10 cellular contexts compared by ENCODE assay signal in genomic region chr11:129861702-129862107, GRCh38. TPM values are rescaled to one million over a fixed set of nuclear protein-coding genes. Genes with fewer than 3 reads are reported as not detected.
DNase-seq lines count a peak whose midpoint lies in the region; ATAC-seq, FAIRE-seq and TF ChIP-seq lines count a peak whose summit lies in the region.
"Had no signal": no experiment of that assay in that cellular context is flagged by ENCODE, and none has a peak within 500 bp of the region (broad histone marks: within the 10 kb centered on the region; RNA-seq: fewer than 3 reads in every experiment).

No MANE protein-coding gene starts in this region.

- ATAC-seq in HG03280 (IDR thresholded peaks at IDR 0.05; ENCODE audit: unreplicated experiment) (no peak), GM18498 (IDR thresholded peaks at IDR 0.05; ENCODE audit: unreplicated experiment) (no peak)

- H2BK15ac ChIP-seq in H1 (ENCODE audit: low read length), result no peak overlapping the region

- TF ChIP-seq EP300 in H1 (IDR thresholded peaks at IDR 0.05; ENCODE audit: borderline replicate concordance in 1 of 2, low read depth in 2 of 2, low read length in 2 of 2), result no peak

- no peak overlapping the region for H3K23ac ChIP-seq in H1 (ENCODE audit: insufficient read length)

- WGBS in H1 (ENCODE audit: extremely low coverage in 1 of 2, insufficient coverage in 1 of 2, insufficient read length in 1 of 2, insufficient replicate concordance in 2 of 2, low coverage in 1 of 2, low lambda C conversion rate in 2 of 2, missing lambda C conversion rate in 1 of 2), 2 experiments, result 72% methylated on average over 7 of the region's 7 CpGs; no CpG with 5 or more reads in 1 of the 2 experiments

- no peak overlapping the region for H2AFZ ChIP-seq in H1 (ENCODE audit: low read length)

- H4K20me1 ChIP-seq in H1 (replicated peaks in 1 of 2; ENCODE audit: control insufficient read depth in 1 of 2, insufficient read depth in 2 of 2, low read length in 2 of 2), result peaks cover 0 to 1% of the 10 kb centered on the region in 2 experiments

- no peak overlapping the region for H2BK20ac ChIP-seq in H1 (ENCODE audit: low read length)

- H3K9ac ChIP-seq in H1 (replicated peaks in 1 of 4; ENCODE audit: extremely low read depth in 1 of 4, low read depth in 3 of 4, low read length in 3 of 4), result no peak overlapping the region

- H3K4me1 ChIP-seq in H1 (replicated peaks in 1 of 4; ENCODE audit: control insufficient read depth in 3 of 4, insufficient read depth in 4 of 4, low read length in 3 of 4), result peaks cover 2 to 5% (median 4%) of the 10 kb centered on the region in 4 experiments; a peak in 6 of 7 replicates

- peaks cover 25% of the 10 kb centered on the region for H3K4me1 Mint-ChIP-seq in mesothelial cell of epicardium
- peaks cover 5% of the 10 kb centered on the region for H3K4me1 Mint-ChIP-seq in activated T-helper 1 cell treated with anti-CD3 and anti-CD28 coated beads, Interleukin-12 subunit alpha, Interleukin-12 subunit beta, Interleukin-2, Interleukin-4 antibody, amounts not matched to agents 30 ng/mL and 10 ng/mL and 1 ng/mL, durations not matched to agents 14 hours and 24 hours and 36 hours (ENCODE audit: low read depth)

- no peaks in the 10 kb centered on the region for H3K27me3 Mint-ChIP-seq in mesothelial cell of epicardium (ENCODE audit: low read depth)
- no peaks in the 10 kb centered on the region for H3K27me3 Mint-ChIP-seq in activated T-helper 1 cell treated with anti-CD3 and anti-CD28 coated beads, Interleukin-12 subunit alpha, Interleukin-12 subunit beta, Interleukin-2, Interleukin-4 antibody, amounts not matched to agents 30 ng/mL and 10 ng/mL and 1 ng/mL, durations not matched to agents 14 hours and 24 hours and 36 hours (ENCODE audit: insufficient read depth)

- no peak for TF ChIP-seq RAD21 in H1 (IDR thresholded peaks at IDR 0.05 in 1 of 2, conservative IDR thresholded peaks at IDR 0.05 in 1 of 2; ENCODE audit: low read depth in 2 of 2, low read length in 2 of 2)

- 0 out of 2 replicates have a peak overlapping the region, but pooled peaks have one; percentile 44 for H3K27ac ChIP-seq in H1 (ENCODE audit: low read depth, low read length)

- peak overlapping the region; percentile 98 for H3K27ac Mint-ChIP-seq in mesothelial cell of epicardium
- H3K27ac Mint-ChIP-seq in activated T-helper 1 cell treated with anti-CD3 and anti-CD28 coated beads, Interleukin-12 subunit alpha, Interleukin-12 subunit beta, Interleukin-2, Interleukin-4 antibody, amounts not matched to agents 30 ng/mL and 10 ng/mL and 1 ng/mL, durations not matched to agents 14 hours and 24 hours and 36 hours, result no peak overlapping the region

- peaks cover 38% of the 10 kb centered on the region for H3K36me3 Mint-ChIP-seq in mesothelial cell of epicardium
- peaks cover 49% of the 10 kb centered on the region for H3K36me3 Mint-ChIP-seq in activated T-helper 1 cell treated with anti-CD3 and anti-CD28 coated beads, Interleukin-12 subunit alpha, Interleukin-12 subunit beta, Interleukin-2, Interleukin-4 antibody, amounts not matched to agents 30 ng/mL and 10 ng/mL and 1 ng/mL, durations not matched to agents 14 hours and 24 hours and 36 hours (ENCODE audit: low read depth)

- H3K9me3 ChIP-seq in H1 (ENCODE audit: insufficient read depth in 2 of 2, low read depth in 1 of 2, low read length in 1 of 2), result no peaks in the 10 kb centered on the region

- H4K91ac ChIP-seq in H1 (replicated peaks; ENCODE audit: insufficient read length, low read length), result no peak overlapping the region

- 0 out of 2 replicates have a peak overlapping the region, but pooled peaks have one; percentile 24 for H2AK5ac ChIP-seq in H1 (ENCODE audit: low read depth, low read length)

- no peak for FAIRE-seq in H1 (lab: Jason Lieb, UNC)
- FAIRE-seq: TTC549 had no signal

- H3K27me3 ChIP-seq in H1 (replicated peaks in 1 of 4; ENCODE audit: control insufficient read depth in 3 of 4, extremely low read depth in 1 of 4, insufficient read depth in 3 of 4, low read length in 3 of 4), result no peaks in the 10 kb centered on the region

- peaks cover 17 to 41% (median 33%) of the 10 kb centered on the region in 4 experiments for H3K36me3 ChIP-seq in H1 (ENCODE audit: control insufficient read depth in 2 of 4, insufficient read depth in 4 of 4, low read length in 3 of 4)

- no peak overlapping the region for H3K56ac ChIP-seq in H1 (replicated peaks; ENCODE audit: insufficient read length, low read depth, low read length)

- intact Hi-C loops in activated T-helper 1 cell treated with anti-CD3 and anti-CD28 coated beads, Interleukin-12 subunit alpha, Interleukin-12 subunit beta, Interleukin-2, Interleukin-4 antibody, amounts not matched to agents 30 ng/mL and 10 ng/mL and 1 ng/mL, durations not matched to agents 14 hours and 24 hours and 36 hours (cut with micrococcal nuclease), result no loop called here

- H3K4me3 Mint-ChIP-seq in mesothelial cell of epicardium, result peak overlapping the region; percentile 18
- H3K4me3 Mint-ChIP-seq in activated T-helper 1 cell treated with anti-CD3 and anti-CD28 coated beads, Interleukin-12 subunit alpha, Interleukin-12 subunit beta, Interleukin-2, Interleukin-4 antibody, amounts not matched to agents 30 ng/mL and 10 ng/mL and 1 ng/mL, durations not matched to agents 14 hours and 24 hours and 36 hours, result no peak overlapping the region

- no peak overlapping the region for H3K14ac ChIP-seq in H1 (ENCODE audit: insufficient read length)

- TF ChIP-seq POLR2A in H1 (IDR thresholded peaks at IDR 0.05; ENCODE audit: control extremely low read depth in 1 of 2, low read depth in 2 of 2, low read length in 2 of 2), result no peak

- peak overlapping the region in 1 of 2 experiments; percentile 69; a peak in 2 of 4 replicates for H3K4me2 ChIP-seq in H1 (ENCODE audit: insufficient read depth in 1 of 2, low read depth in 2 of 2, low read length in 2 of 2)

- no peak overlapping the region for H3K18ac ChIP-seq in H1 (ENCODE audit: extremely low read depth, low read length)

- no peak overlapping the region for H2BK120ac ChIP-seq in H1 (replicated peaks; ENCODE audit: low read depth, low read length)

- H4K8ac ChIP-seq in H1 (ENCODE audit: extremely low read depth, insufficient read depth, low read length), result no peak overlapping the region

- no peaks in the 10 kb centered on the region for H3K23me2 ChIP-seq in H1 (ENCODE audit: low read depth, low read length)

- no peaks in the 10 kb centered on the region for H3K9me3 Mint-ChIP-seq in mesothelial cell of epicardium
- H3K9me3 Mint-ChIP-seq in activated T-helper 1 cell treated with anti-CD3 and anti-CD28 coated beads, Interleukin-12 subunit alpha, Interleukin-12 subunit beta, Interleukin-2, Interleukin-4 antibody, amounts not matched to agents 30 ng/mL and 10 ng/mL and 1 ng/mL, durations not matched to agents 14 hours and 24 hours and 36 hours, result no peaks in the 10 kb centered on the region

- POLR2A ChIA-PET in H1 (lab: Charles Lee; ENCODE audit: partially characterized antibody), result interaction anchor here (1.1 kb wide), 1 partner anchor 8 kb away, joined by 3 read pairs; no protein-coding TSS in a partner anchor

- H3K79me1 ChIP-seq in H1 (ENCODE audit: low read depth, low read length), result no peaks in the 10 kb centered on the region

- peak; percentile 88 for DNase-seq in AG09309 (ENCODE audit: low read depth)
- peak; percentile 93 for DNase-seq in LNCaP clone FGC (ENCODE audit: low read depth)
- DNase-seq in H1 (ENCODE audit: low read depth in 1 of 2, low spot score in 2 of 2), result peak in 1 of 2 experiments; percentile 51
- peak; percentile 64 to 86 for DNase-seq in mesothelial cell of epicardium (ENCODE audit: low spot score in 2 of 2, unreplicated experiment in 2 of 2)
- no peak for DNase-seq in NCI-H128 (lab: John Stamatoyannopoulos, UW; ENCODE audit: unreplicated experiment)
- DNase-seq in activated T-helper 1 cell treated with anti-CD3 and anti-CD28 coated beads, Interleukin-12 subunit alpha, Interleukin-12 subunit beta, Interleukin-2, Interleukin-4 antibody, amounts not matched to agents 30 ng/mL and 10 ng/mL and 1 ng/mL, durations not matched to agents 14 hours and 24 hours and 36 hours (ENCODE audit: low spot score), result no peak

- H3K4ac ChIP-seq in H1 (replicated peaks; ENCODE audit: insufficient read length, low read depth, low read length), result no peak overlapping the region

- H2BK5ac ChIP-seq in H1 (ENCODE audit: low read depth, low read length), result no peak overlapping the region; the same call in 1 of the 2 replicates

- TF ChIP-seq CTCF in AG09309 (IDR thresholded peaks at IDR 0.05; ENCODE audit: control insufficient read depth, insufficient read depth, low read depth, low read length, missing control alignments) (no peak), LNCaP clone FGC (IDR thresholded peaks at IDR 0.05; ENCODE audit: control insufficient read depth, extremely low read depth, insufficient read depth) (no peak), H1 (IDR thresholded peaks at IDR 0.05; ENCODE audit: control extremely low read depth in 1 of 3, insufficient read depth in 1 of 3, low read depth in 1 of 3, low read length in 3 of 3) (no peak), mesothelial cell of epicardium (IDR thresholded peaks at IDR 0.05; ENCODE audit: unreplicated experiment) (no peak)

- no peak overlapping the region for H4K5ac ChIP-seq in H1 (ENCODE audit: insufficient read length, low read depth, low read length)

- CTCF ChIA-PET in H1 (lab: Charles Lee; ENCODE audit: partially characterized antibody), result interaction anchor here (0.9 to 2.7 kb wide), 6 partner anchors 11 to 573 kb away, joined by 3 to 10 read pairs (median 6); no protein-coding TSS in a partner anchor

- H3K4me3 ChIP-seq in AG09309 (ENCODE audit: control insufficient read depth, low read depth, low read length) (no peak overlapping the region), LNCaP clone FGC (ENCODE audit: low read depth, low read length) (no peak overlapping the region), H1 (ENCODE audit: extremely low read depth in 1 of 4, insufficient read depth in 2 of 4, low read depth in 3 of 4, low read length in 4 of 4) (no peak overlapping the region)
- H3K4me3 ChIP-seq: skin epidermis had no signal

- H2BK12ac ChIP-seq in H1 (ENCODE audit: low read depth, low read length), result peak overlapping the region; percentile 80; the same call in 1 of the 2 replicates

- no peaks in the 10 kb centered on the region for H3K79me2 ChIP-seq in H1 (ENCODE audit: control insufficient read depth in 1 of 2, insufficient read depth in 2 of 2, low read length in 2 of 2)

RNA-seq across cellular contexts. Expression of gene NFRKB, which starts 33.7 kb away (rescaled TPM):
- 27.9 and 31.0 TPM in 2 replicates for total RNA-seq in H1 (2021; fragmentation: NEBNext Ultra II Directional; extraction: Animal tissue kit (Norgen Biotek cat#: 25700))
- 17.0 and 22.2 TPM in 2 replicates for polyA plus RNA-seq in H1 (2011; rRNA removed)
- polyA plus RNA-seq in H1 (2011; cell fraction: cytosol; rRNA removed), result 19.2 TPM
- 50.8 TPM for polyA plus RNA-seq in H1 (2011; cell fraction: nucleus; rRNA removed)
- polyA plus RNA-seq in H1 (2012, experiment 1 of 2), result 18.0 to 23.0 TPM (median 22.0 TPM) in 4 replicates
- 10.1 TPM for polyA plus RNA-seq in H1 (2012, experiment 2 of 2)
- 12.8 TPM for polyA plus RNA-seq in H1 (2013, experiment 1 of 2)
- polyA plus RNA-seq in H1 (2013, experiment 2 of 2), result 12.8 TPM
- polyA minus RNA-seq in H1 (2011; rRNA and poly(A)+ RNA removed), result 22.5 and 27.2 TPM in 2 replicates
- polyA minus RNA-seq in H1 (2011; cell fraction: cytosol; rRNA and poly(A)+ RNA removed), result 13.9 TPM
- polyA minus RNA-seq in H1 (2011; cell fraction: nucleus; rRNA and poly(A)+ RNA removed), result 29.4 TPM
- total RNA-seq in mesothelial cell of epicardium, result 50.4 to 53.6 TPM (median 51.6 TPM) in 3 replicates
- 46.8 and 48.5 TPM in 2 replicates for total RNA-seq in activated T-helper 1 cell treated with anti-CD3 and anti-CD28 coated beads, Interleukin-12 subunit alpha, Interleukin-12 subunit beta, Interleukin-2, Interleukin-4 antibody, amounts not matched to agents 30 ng/mL and 10 ng/mL and 1 ng/mL, durations not matched to agents 14 hours and 24 hours and 36 hours

RNA-seq across cellular contexts. Expression of gene TMEM45B, which starts 46.1 kb away (rescaled TPM):
- total RNA-seq in H1 (2021; fragmentation: NEBNext Ultra II Directional; extraction: Animal tissue kit (Norgen Biotek cat#: 25700)), result not detected in 2 replicates
- polyA plus RNA-seq in H1 (2011; rRNA removed), result 0.08 and 0.23 TPM in 2 replicates
- 0.22 TPM for polyA plus RNA-seq in H1 (2011; cell fraction: cytosol; rRNA removed)
- 0.41 TPM for polyA plus RNA-seq in H1 (2011; cell fraction: nucleus; rRNA removed)
- polyA plus RNA-seq in H1 (2012, experiment 1 of 2), result 0.29 to 1.7 TPM (median 0.55 TPM) in 4 replicates
- polyA plus RNA-seq in H1 (2012, experiment 2 of 2), result 0.10 TPM
- polyA plus RNA-seq in H1 (2013, experiment 1 of 2), result 0.14 TPM
- 0.17 TPM for polyA plus RNA-seq in H1 (2013, experiment 2 of 2)
- polyA minus RNA-seq in H1 (2011; rRNA and poly(A)+ RNA removed), result 0.06 TPM in 1 of 2 replicates, not detected in the other
- not detected for polyA minus RNA-seq in H1 (2011; cell fraction: cytosol; rRNA and poly(A)+ RNA removed)
- polyA minus RNA-seq in H1 (2011; cell fraction: nucleus; rRNA and poly(A)+ RNA removed), result not detected
- total RNA-seq in mesothelial cell of epicardium, result 0.69 to 0.81 TPM (median 0.80 TPM) in 3 replicates
- total RNA-seq in activated T-helper 1 cell treated with anti-CD3 and anti-CD28 coated beads, Interleukin-12 subunit alpha, Interleukin-12 subunit beta, Interleukin-2, Interleukin-4 antibody, amounts not matched to agents 30 ng/mL and 10 ng/mL and 1 ng/mL, durations not matched to agents 14 hours and 24 hours and 36 hours, result 0.24 and 0.26 TPM in 2 replicates

Comparison
In these comparisons a context has a peak if more than half of its experiments do, and no peak if none do; other contexts are left out.
1. DNase-seq: peak in AG09309 (single experiment), LNCaP clone FGC (single experiment) and mesothelial cell of epicardium (2 of 2); none in NCI-H128 (single experiment) and activated T-helper 1 cell treated with anti-CD3 and anti-CD28 coated beads, Interleukin-12 subunit alpha, Interleukin-12 subunit beta, Interleukin-2, Interleukin-4 antibody, amounts not matched to agents 30 ng/mL and 10 ng/mL and 1 ng/mL, durations not matched to agents 14 hours and 24 hours and 36 hours (single experiment).